ENCODE assay signal across 1 cellular context in the genomic region with DNA sequence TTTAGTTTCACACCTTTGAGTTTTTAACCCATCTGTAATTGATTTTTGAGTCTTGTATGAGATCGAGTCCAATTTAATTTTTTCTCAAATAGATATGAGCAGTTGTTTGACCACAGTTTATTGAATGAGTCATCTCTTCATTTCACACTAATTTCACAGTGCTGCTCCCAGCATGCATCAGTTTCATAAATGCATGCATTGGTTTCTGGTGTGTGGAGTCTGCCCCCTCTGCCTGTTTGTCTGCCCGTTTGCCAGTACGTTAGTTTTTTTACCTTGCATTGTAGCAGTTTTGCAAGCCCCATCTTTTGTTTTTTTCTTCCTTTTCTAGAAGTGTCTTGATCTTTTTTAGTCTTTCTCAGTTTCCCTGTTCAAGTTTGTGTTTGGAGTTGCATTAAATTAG.
TF ChIP-seq lines count a peak whose summit lies in the region.

No MANE protein-coding gene starts in this region.

TF ChIP-seq in HepG2, 621 proteins besides CTCF, POLR2A, EP300 and RAD21:
- TF ChIP-seq NPAS2 (CRISPR knock-in tag; IDR thresholded peaks at IDR 0.05; ENCODE audit: borderline replicate concordance) (no peak), FOXP1 (IDR thresholded peaks at IDR 0.05) (no peak), FOXP1 (CRISPR knock-in tag; IDR thresholded peaks at IDR 0.05) (no peak), ZSCAN20 (CRISPR knock-in tag; IDR thresholded peaks at IDR 0.05; ENCODE audit: borderline replicate concordance) (0 out of 2 replicates have a peak, but pooled peaks have one; percentile 40), ZC3H13 (CRISPR knock-in tag; IDR thresholded peaks at IDR 0.05) (no peak), ZNF10 (CRISPR knock-in tag; IDR thresholded peaks at IDR 0.05; ENCODE audit: borderline replicate concordance, low read depth) (no peak), GABPB1 (CRISPR knock-in tag; IDR thresholded peaks at IDR 0.05) (no peak), SKIL (CRISPR knock-in tag; IDR thresholded peaks at IDR 0.05; ENCODE audit: borderline replicate concordance) (no peak), ZNF670 (CRISPR knock-in tag; IDR thresholded peaks at IDR 0.05; ENCODE audit: borderline replicate concordance) (no peak), GATAD1 (CRISPR knock-in tag; IDR thresholded peaks at IDR 0.05) (no peak), GABPA (IDR thresholded peaks at IDR 0.05; ENCODE audit: low read depth, low read length) (no peak), GABPA (CRISPR knock-in tag; IDR thresholded peaks at IDR 0.05; ENCODE audit: low read depth) (no peak), ZNF564 (CRISPR knock-in tag; IDR thresholded peaks at IDR 0.05) (no peak), BCL6 (CRISPR knock-in tag; IDR thresholded peaks at IDR 0.05) (no peak), ZNF207 (IDR thresholded peaks at IDR 0.05; ENCODE audit: borderline replicate concordance) (no peak), RELA (CRISPR knock-in tag; IDR thresholded peaks at IDR 0.05) (no peak), ZBTB43 (CRISPR knock-in tag; conservative IDR thresholded peaks at IDR 0.05) (0 out of 2 replicates have a peak, but pooled peaks have one; percentile 22), PHB2 (IDR thresholded peaks at IDR 0.05; ENCODE audit: partially characterized antibody) (no peak), ZNF143 (CRISPR knock-in tag; IDR thresholded peaks at IDR 0.05) (peak; percentile 64; the same call in 1 of the 2 replicates), CHCHD3 (CRISPR knock-in tag; IDR thresholded peaks at IDR 0.05) (no peak), SYNCRIP (IDR thresholded peaks at IDR 0.05; ENCODE audit: insufficient read depth, low read depth, low read length) (no peak), FOXO1 (CRISPR knock-in tag; IDR thresholded peaks at IDR 0.05) (no peak), ZNF775 (CRISPR knock-in tag; IDR thresholded peaks at IDR 0.05; ENCODE audit: borderline replicate concordance) (no peak), ZUFSP (CRISPR knock-in tag; IDR thresholded peaks at IDR 0.05; ENCODE audit: borderline replicate concordance) (no peak), KDM1A (CRISPR knock-in tag; IDR thresholded peaks at IDR 0.05) (no peak), RXRA (CRISPR knock-in tag; IDR thresholded peaks at IDR 0.05) (no peak), ZNF558 (CRISPR knock-in tag; IDR thresholded peaks at IDR 0.05; ENCODE audit: borderline replicate concordance) (no peak)
- TF ChIP-seq, protein P1, sequence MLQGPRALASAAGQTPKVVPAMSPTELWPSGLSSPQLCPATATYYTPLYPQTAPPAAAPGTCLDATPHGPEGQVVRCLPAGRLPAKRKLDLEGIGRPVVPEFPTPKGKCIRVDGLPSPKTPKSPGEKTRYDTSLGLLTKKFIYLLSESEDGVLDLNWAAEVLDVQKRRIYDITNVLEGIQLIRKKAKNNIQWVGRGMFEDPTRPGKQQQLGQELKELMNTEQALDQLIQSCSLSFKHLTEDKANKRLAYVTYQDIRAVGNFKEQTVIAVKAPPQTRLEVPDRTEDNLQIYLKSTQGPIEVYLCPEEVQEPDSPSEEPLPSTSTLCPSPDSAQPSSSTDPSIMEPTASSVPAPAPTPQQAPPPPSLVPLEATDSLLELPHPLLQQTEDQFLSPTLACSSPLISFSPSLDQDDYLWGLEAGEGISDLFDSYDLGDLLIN (CRISPR knock-in tag; IDR thresholded peaks at IDR 0.05; ENCODE audit: borderline replicate concordance): no peak
TF ChIP-seq in HepG2: peak in this region for 3.
